1 cellular context compared by ENCODE assay signal in genomic region chr2:227805578-227805977, GRCh38.
TF ChIP-seq lines count a peak whose summit lies in the region.

No MANE protein-coding gene starts in this region.

TF ChIP-seq in H1, 55 proteins besides CTCF, POLR2A, EP300 and RAD21 (continued from another document):
- TF ChIP-seq POU5F1 (IDR thresholded peaks at IDR 0.05; ENCODE audit: low read depth, low read length) (no peak), USF2 (IDR thresholded peaks at IDR 0.05; ENCODE audit: low read length) (no peak), CHD1 (IDR thresholded peaks at IDR 0.05; ENCODE audit: low read depth, low read length) (no peak), SUZ12 (IDR thresholded peaks at IDR 0.05; ENCODE audit: low read length) (no peak), ASH2L (IDR thresholded peaks at IDR 0.05; ENCODE audit: low read length) (no peak), TAF1 (IDR thresholded peaks at IDR 0.05; ENCODE audit: low read depth, low read length) (no peak), RNF2 (IDR thresholded peaks at IDR 0.05; ENCODE audit: borderline replicate concordance, low read depth, low read length, missing control alignments, poor library complexity, severe bottlenecking) (no peak)
